9 cellular contexts compared by ENCODE assay signal in genomic region chr11:65113839-65114238, GRCh38. TPM values are rescaled to one million over a fixed set of nuclear protein-coding genes. Genes with fewer than 3 reads are reported as not detected.
DNase-seq lines count a peak whose midpoint lies in the region; ATAC-seq and TF ChIP-seq lines count a peak whose summit lies in the region.
"Had no signal": no experiment of that assay in that cellular context is flagged by ENCODE, and none has a peak within 500 bp of the region (broad histone marks: within the 10 kb centered on the region; RNA-seq: fewer than 3 reads in every experiment).

No MANE protein-coding gene starts in this region.

- no peak overlapping the region for H2BK5ac ChIP-seq in H9 (ENCODE audit: insufficient read length, low read length)

- no peaks in the 10 kb centered on the region for H3K36me3 ChIP-seq in Panc1 (ENCODE audit: control insufficient read depth, insufficient read depth, low read length)
- H3K36me3 ChIP-seq in osteoblast (ENCODE audit: insufficient read depth, low read length), result peaks cover 18% of the 10 kb centered on the region

- peaks cover 7 to 34% (median 33%) of the 10 kb centered on the region in 3 experiments for H3K36me3 Mint-ChIP-seq in H9 (ENCODE audit: insufficient read depth in 1 of 3, low read depth in 3 of 3)
- H3K36me3 Mint-ChIP-seq in effector memory CD8-positive, alpha-beta T cell (ENCODE audit: insufficient read depth), result peaks cover 69% of the 10 kb centered on the region

- H3K27ac ChIP-seq in H9 (ENCODE audit: insufficient read length, low read depth, low read length), result no peak overlapping the region
- no peak overlapping the region for H3K27ac ChIP-seq in Panc1 (ENCODE audit: low read length)
- no peak overlapping the region for H3K27ac ChIP-seq in osteoblast (ENCODE audit: low read depth, low read length)

- TSS peak; percentile 70 for BruUV-seq in Panc1 (replicated peaks; lab: Mats Ljungman, UMichigan)

- no peaks in the 10 kb centered on the region for H3K79me1 ChIP-seq in H9 (ENCODE audit: insufficient read depth, low read depth, low read length, poor library complexity, severe bottlenecking)

- H2AFZ ChIP-seq in H9 (ENCODE audit: low read length) (no peak overlapping the region), osteoblast (ENCODE audit: low read length) (no peak overlapping the region)

- H3K4ac ChIP-seq in H9 (ENCODE audit: low read depth, low read length), result no peak overlapping the region

- no peak overlapping the region for H3K4me2 ChIP-seq in H9 (ENCODE audit: insufficient read depth, insufficient read length, low read length)
- no peak overlapping the region for H3K4me2 ChIP-seq in osteoblast (ENCODE audit: insufficient read depth, low read length)

- in situ Hi-C loops in Panc1 (cut with HindIII; ENCODE audit: low pct_unique_long_range_greater_than_20kb, low sequenced_read_pairs), result no loop called here

- H3K56ac ChIP-seq in H9 (ENCODE audit: insufficient read length, low read depth, low read length), result no peak overlapping the region

- no peak overlapping the region for H3K14ac ChIP-seq in H9 (ENCODE audit: insufficient read depth, low read length)

- intact Hi-C loops in Panc1 (cut with micrococcal nuclease; ENCODE audit: unreplicated experiment), result loop anchor here (10.0 kb wide), 1 partner anchor 269 kb away; the partner anchor contains the start of gene CDC42BPG

- H3K9me3 Mint-ChIP-seq in H9, result no peaks in the 10 kb centered on the region
- no peaks in the 10 kb centered on the region for H3K9me3 Mint-ChIP-seq in effector memory CD8-positive, alpha-beta T cell

- H3K18ac ChIP-seq in H9 (ENCODE audit: insufficient read length, low read depth, low read length), result no peak overlapping the region

- H3K27ac Mint-ChIP-seq in H9, result 0 out of 7 replicates have a peak overlapping the region, but pooled peaks of 1 of the 3 experiments have one; percentile 17
- H3K27ac Mint-ChIP-seq in effector memory CD8-positive, alpha-beta T cell, result peak overlapping the region; percentile 59 to 90

- H3T11ph ChIP-seq in H9 (ENCODE audit: low read length), result no peak overlapping the region

- no peak overlapping the region for H3K23ac ChIP-seq in H9 (ENCODE audit: insufficient read length, low read depth, low read length)

- DNase-seq in H9, result no peak
- no peak for DNase-seq in Panc1 (ENCODE audit: low read depth, low spot score)
- no peak for DNase-seq in effector memory CD8-positive, alpha-beta T cell
- DNase-seq in osteoblast (ENCODE audit: insufficient read length, low spot score, missing footprints), result peak; percentile 52
- no peak for DNase-seq in cerebellar cortex (ENCODE audit: low spot score)
- DNase-seq in NOMO-1 treated with DMSO at 0.1 percent for 48 hours (lab: John Stamatoyannopoulos, UW; ENCODE audit: unreplicated experiment), result no peak
- no peak for DNase-seq in HK-2 (ENCODE audit: unreplicated experiment)
- DNase-seq in NCI-H2081 (lab: John Stamatoyannopoulos, UW), result no peak
- DNase-seq: NCI-H187 treated with DMSO at 0.1 percent for 48 hours had no signal

- H2BK120ac ChIP-seq in H9 (ENCODE audit: low read depth, low read length, poor library complexity, severe bottlenecking), result no peak overlapping the region

- H3K4me1 Mint-ChIP-seq in H9, result peaks cover 17 to 25% of the 10 kb centered on the region in 2 experiments
- H3K4me1 Mint-ChIP-seq in effector memory CD8-positive, alpha-beta T cell (ENCODE audit: low read depth in 2 of 2), result peaks cover 36 to 51% of the 10 kb centered on the region in 2 donors

- no peaks in the 10 kb centered on the region for H3K27me3 ChIP-seq in H9 (ENCODE audit: insufficient read depth, low read length)
- H3K27me3 ChIP-seq in Panc1 (ENCODE audit: control insufficient read depth, insufficient read depth, low read length), result no peaks in the 10 kb centered on the region
- no peaks in the 10 kb centered on the region for H3K27me3 ChIP-seq in osteoblast (ENCODE audit: insufficient read depth, low read length)

- CTCF ChIA-PET in Panc1 (lab: Charles Lee), result interaction anchor here (0.7 kb wide), 1 partner anchor 203 kb away, joined by 3 read pairs; no protein-coding TSS in a partner anchor

- no peak overlapping the region for H4K91ac ChIP-seq in H9 (ENCODE audit: insufficient read length, low read depth, low read length)

- H4K8ac ChIP-seq in H9 (replicated peaks; ENCODE audit: insufficient read length, low read depth, low read length), result no peak overlapping the region

- POLR2A ChIA-PET in Panc1 (lab: Charles Lee), result interaction anchor here (0.6 kb wide), 1 partner anchor 12 kb away, joined by 7 read pairs; no protein-coding TSS in a partner anchor

- no peaks in the 10 kb centered on the region for H3K79me2 ChIP-seq in H9 (ENCODE audit: insufficient read depth, low read length)
- H3K79me2 ChIP-seq in osteoblast (ENCODE audit: insufficient read depth, low read length), result peaks cover 19% of the 10 kb centered on the region

- H3K23me2 ChIP-seq in H9 (ENCODE audit: insufficient read length, low read depth, low read length, poor library complexity, severe bottlenecking), result peaks cover 18% of the 10 kb centered on the region

- no peak for ATAC-seq in Panc1
- no peak for ATAC-seq in effector memory CD8-positive, alpha-beta T cell (replicated peaks)

- H2BK15ac ChIP-seq in H9 (ENCODE audit: low read depth, low read length), result no peak overlapping the region

- no peaks in the 10 kb centered on the region for H4K20me1 ChIP-seq in H9 (ENCODE audit: control insufficient read depth, insufficient read depth, insufficient read length)
- peaks cover 22% of the 10 kb centered on the region for H4K20me1 ChIP-seq in osteoblast (ENCODE audit: insufficient read depth, low read length)

- peak overlapping the region; percentile 11 to 99; a peak in 4 of 5 replicates for H3K4me3 Mint-ChIP-seq in H9
- H3K4me3 Mint-ChIP-seq in effector memory CD8-positive, alpha-beta T cell, result peak overlapping the region; percentile 99

- WGBS in H9 (ENCODE audit: extremely low coverage, insufficient read length, low lambda C conversion rate), result no CpG with 5 or more reads among the region's 6 CpGs

- H2AK5ac ChIP-seq in H9 (ENCODE audit: insufficient read length, low read length), result no peak overlapping the region

- no peak overlapping the region for H3K9ac ChIP-seq in H9 (ENCODE audit: extremely low read depth, insufficient read length, low read length)

- H3K4me1 ChIP-seq in H9 (ENCODE audit: insufficient read depth, low read length) (no peaks in the 10 kb centered on the region), Panc1 (ENCODE audit: control insufficient read depth, insufficient read depth, low read length) (peaks cover 30% of the 10 kb centered on the region), osteoblast (ENCODE audit: insufficient read depth, low read length) (peaks cover 27% of the 10 kb centered on the region)

- no peak overlapping the region for H3K4me3 ChIP-seq in Panc1 (ENCODE audit: low read depth in 2 of 2, low read length in 2 of 2)
- no peak overlapping the region for H3K4me3 ChIP-seq in osteoblast (ENCODE audit: insufficient read depth, low read length)

- TF ChIP-seq CTCF in H9 (conservative IDR thresholded peaks at IDR 0.05), result no peak
- TF ChIP-seq CTCF in Panc1 (IDR thresholded peaks at IDR 0.05), result no peak
- TF ChIP-seq CTCF in osteoblast (IDR thresholded peaks at IDR 0.05; ENCODE audit: extremely low read depth, low read depth, low read length), result no peak

- H3K9me3 ChIP-seq in H9 (ENCODE audit: control insufficient read depth, low read depth, low read length), result no peaks in the 10 kb centered on the region
- H3K9me3 ChIP-seq in Panc1 (ENCODE audit: control insufficient read depth, insufficient read depth, low read depth, low read length), result no peaks in the 10 kb centered on the region
- H3K9me3 ChIP-seq in osteoblast (ENCODE audit: low read depth, low read length), result no peaks in the 10 kb centered on the region

- no peak overlapping the region for H2BK20ac ChIP-seq in H9 (ENCODE audit: low read depth, low read length, poor library complexity, severe bottlenecking)

- no peak overlapping the region for H4K5ac ChIP-seq in H9 (ENCODE audit: insufficient read length, low read depth, low read length)

- H3K27me3 Mint-ChIP-seq in H9 (ENCODE audit: low read depth), result peaks cover 1% of the 10 kb centered on the region; the same call in 1 of the 2 replicates
- H3K27me3 Mint-ChIP-seq in effector memory CD8-positive, alpha-beta T cell, result no peaks in the 10 kb centered on the region

- H2BK12ac ChIP-seq in H9 (ENCODE audit: insufficient read length, low read depth, low read length), result no peak overlapping the region

RNA-seq across cellular contexts. Expression of gene TM7SF2, which starts 2.2 kb away (rescaled TPM):
- total RNA-seq in H9 (2021) (74.8 and 76.1 TPM in 2 replicates), Panc1 (2021; ENCODE audit: unreplicated experiment) (85.4 TPM), osteoblast (8.8 and 10.1 TPM in 2 replicates)
- 140 TPM for polyA plus RNA-seq in Panc1 (2012; ENCODE audit: insufficient read length)

RNA-seq across cellular contexts. Expression of gene ZNHIT2, which starts 3.7 kb away (rescaled TPM):
- total RNA-seq in H9 (2021) (18.3 and 19.0 TPM in 2 replicates), Panc1 (2021; ENCODE audit: unreplicated experiment) (27.1 TPM), osteoblast (12.3 and 12.4 TPM in 2 replicates)
- polyA plus RNA-seq in Panc1 (2012; ENCODE audit: insufficient read length), result 49.9 TPM

RNA-seq across cellular contexts. Expression of gene FAU, which starts 8.1 kb away (rescaled TPM):
- total RNA-seq in H9 (2021) (898 and 954 TPM in 2 replicates), Panc1 (2021; ENCODE audit: unreplicated experiment) (1,001 TPM), osteoblast (94.3 and 118 TPM in 2 replicates)
- 1,612 TPM for polyA plus RNA-seq in Panc1 (2012; ENCODE audit: insufficient read length)

RNA-seq across cellular contexts. Expression of gene MRPL49, which starts 8.3 kb away (rescaled TPM):
- total RNA-seq in H9 (2021) (66.7 and 73.4 TPM in 2 replicates), Panc1 (2021; ENCODE audit: unreplicated experiment) (111 TPM), osteoblast (37.4 and 41.6 TPM in 2 replicates)
- polyA plus RNA-seq in Panc1 (2012; ENCODE audit: insufficient read length), result 84.1 TPM

RNA-seq across cellular contexts. Expression of gene VPS51, which starts 17.8 kb away (rescaled TPM):
- 94.7 and 98.5 TPM in 2 replicates for total RNA-seq in H9 (2021)
- 101 TPM for total RNA-seq in Panc1 (2021; ENCODE audit: unreplicated experiment)
- polyA plus RNA-seq in Panc1 (2012; ENCODE audit: insufficient read length), result 210 TPM
- total RNA-seq in osteoblast, result 122 and 153 TPM in 2 replicates
